1 cellular context compared by ENCODE assay signal in genomic region chr1:41726899-41727748, GRCh38.
TF ChIP-seq lines count a peak whose summit lies in the region.

No MANE protein-coding gene starts in this region.

TF ChIP-seq in GM23338, 12 proteins besides CTCF, POLR2A, EP300 and RAD21 (continued from another document):
- TF ChIP-seq ZNF462 (CRISPR knock-in tag; IDR thresholded peaks at IDR 0.05) (no peak), ZNF114 (CRISPR knock-in tag; IDR thresholded peaks at IDR 0.05) (no peak), NANOG (IDR thresholded peaks at IDR 0.05; ENCODE audit: borderline replicate concordance) (no peak), ZNF331 (CRISPR knock-in tag; IDR thresholded peaks at IDR 0.05; ENCODE audit: low read depth) (no peak), EZH2 (IDR thresholded peaks at IDR 0.05; ENCODE audit: low read depth, unreplicated experiment) (no peak)
